Comparison of ENCODE assay signal across 1 cellular context in the genomic region with DNA sequence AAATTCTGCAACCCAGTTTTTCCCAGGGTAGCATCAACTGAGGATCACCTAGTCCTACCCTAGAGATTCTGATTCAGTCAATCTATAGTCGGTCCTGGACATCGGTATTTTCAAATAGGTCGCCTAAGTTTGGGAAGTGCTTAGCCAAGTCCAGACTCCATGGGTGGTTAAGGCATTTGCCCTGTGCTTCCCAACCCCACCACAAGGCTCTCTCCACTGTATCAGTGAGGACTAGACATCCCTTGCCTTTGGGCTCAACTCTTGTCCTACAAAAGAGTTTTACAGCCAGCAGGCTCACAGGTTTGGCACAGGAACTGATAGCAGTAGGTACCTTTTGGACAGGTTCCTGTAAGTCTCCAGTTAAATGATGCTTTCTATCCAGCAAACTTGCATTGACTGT.
TF ChIP-seq lines count a peak whose summit lies in the region.

No MANE protein-coding gene starts in this region.

TF ChIP-seq in A549, 52 proteins besides CTCF, POLR2A, EP300 and RAD21 (continued from another document):
- TF ChIP-seq PBX3 (IDR thresholded peaks at IDR 0.05), result no peak
- no peak for TF ChIP-seq ZNF302 (CRISPR knock-in tag; IDR thresholded peaks at IDR 0.05)
